20 cellular contexts compared by ENCODE assay signal in the genomic region with DNA sequence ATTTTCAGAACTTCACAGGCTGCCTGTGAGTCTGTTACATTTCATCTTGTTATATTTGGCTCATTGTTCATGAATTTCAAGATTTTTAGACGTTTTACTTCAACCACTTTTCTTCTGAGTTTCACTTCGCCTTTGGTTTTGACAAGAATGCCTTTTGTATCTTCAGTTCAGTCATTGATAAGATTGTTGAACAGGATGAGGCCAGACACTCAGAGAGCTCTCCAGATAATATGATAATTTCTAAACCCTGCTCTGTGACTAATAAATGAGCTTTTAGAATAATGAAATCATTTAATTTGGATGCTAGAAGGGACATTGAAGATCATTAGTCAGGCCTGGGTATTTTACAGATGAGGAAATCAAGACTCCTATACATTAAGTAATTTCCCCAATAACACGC. TPM values are rescaled to one million over a fixed set of nuclear protein-coding genes. Genes with fewer than 3 reads are reported as not detected.
DNase-seq lines count a peak whose midpoint lies in the region; ATAC-seq, FAIRE-seq and TF ChIP-seq lines count a peak whose summit lies in the region.
"Had no signal": no experiment of that assay in that cellular context is flagged by ENCODE, and none has a peak within 500 bp of the region (broad histone marks: within the 10 kb centered on the region; RNA-seq: fewer than 3 reads in every experiment).

No MANE protein-coding gene starts in this region.

- H3K9me3 Mint-ChIP-seq in natural killer cell treated with Interleukin-12 subunit alpha and Interleukin-12 subunit beta and Interleukin-15 and Interleukin-18, amount 100 ng/mL, for 72 hours: no peaks in the 10 kb centered on the region
- no peaks in the 10 kb centered on the region for H3K9me3 Mint-ChIP-seq in natural killer cell
- no peaks in the 10 kb centered on the region for H3K9me3 Mint-ChIP-seq in T-helper 2 cell treated with Interferon-gamma antibody and Interleukin-4, amounts not matched to agents 5 μg/mL and 100 μg/mL, for 36 hours
- H3K9me3 Mint-ChIP-seq in chondrocyte (ENCODE audit: low read depth): no peaks in the 10 kb centered on the region

- H3K27ac ChIP-seq in brain microvascular endothelial cell: no peak overlapping the region
- H3K27ac ChIP-seq in prostate gland: no peak overlapping the region
- H3K27ac ChIP-seq: A549, PC-9, SJCRH30 had no signal

- no peaks in the 10 kb centered on the region for H3K4me1 ChIP-seq in prostate gland (replicated peaks)
- H3K4me1 ChIP-seq: A549, SJCRH30 had no signal

- TF ChIP-seq CTCF in natural killer cell (IDR thresholded peaks at IDR 0.05) (no peak), brain microvascular endothelial cell (IDR thresholded peaks at IDR 0.05; ENCODE audit: low read depth, low read length, missing control alignments) (no peak), chondrocyte (IDR thresholded peaks at IDR 0.05) (no peak), prostate gland (IDR thresholded peaks at IDR 0.05) (no peak)

- TF ChIP-seq POLR2A in H54 (IDR thresholded peaks at IDR 0.05; ENCODE audit: low read depth, low read length) (no peak), prostate gland (IDR thresholded peaks at IDR 0.05) (no peak)

- no peaks in the 10 kb centered on the region for H3K27me3 ChIP-seq in brain microvascular endothelial cell (replicated peaks)
- H3K27me3 ChIP-seq in prostate gland (replicated peaks; ENCODE audit: insufficient read depth): no peaks in the 10 kb centered on the region
- H3K27me3 ChIP-seq: SJCRH30 had no signal

- peak overlapping the region in 1 of 2 donors; percentile 19 for H3K27ac Mint-ChIP-seq in natural killer cell treated with Interleukin-12 subunit alpha and Interleukin-12 subunit beta and Interleukin-15 and Interleukin-18, amount 100 ng/mL, for 72 hours
- H3K27ac Mint-ChIP-seq in natural killer cell: no peak overlapping the region
- peak overlapping the region; percentile 45 for H3K27ac Mint-ChIP-seq in T-helper 2 cell treated with Interferon-gamma antibody and Interleukin-4, amounts not matched to agents 5 μg/mL and 100 μg/mL, for 36 hours
- no peak overlapping the region for H3K27ac Mint-ChIP-seq in chondrocyte (ENCODE audit: unreplicated experiment)

- DNase-seq in natural killer cell treated with Interleukin-12 subunit alpha and Interleukin-12 subunit beta and Interleukin-15 and Interleukin-18, amount 100 ng/mL, for 72 hours (ENCODE audit: low spot score): no peak
- DNase-seq in natural killer cell: no peak
- DNase-seq in T-helper 2 cell treated with Interferon-gamma antibody and Interleukin-4, amounts not matched to agents 5 μg/mL and 100 μg/mL, for 36 hours (ENCODE audit: low spot score): no peak
- DNase-seq in brain microvascular endothelial cell: no peak
- no peak for DNase-seq in chondrocyte (ENCODE audit: low spot score)
- no peak for DNase-seq in H54 (ENCODE audit: insufficient read length, low spot score)
- DNase-seq in prostate gland (ENCODE audit: low spot score): no peak
- DNase-seq: C1 segment of cervical spinal cord, DND-41, NCI-H1436, NCI-H2029 treated with DMSO at 0.1 percent for 48 hours, NCI-H2171 treated with DMSO at 0.1 percent for 48 hours, NCI-H82, PC-9, SJCRH30 had no signal

- WGBS in prostate gland: 65% methylated on average over 3 of the region's 3 CpGs

- H3K27me3 Mint-ChIP-seq in natural killer cell treated with Interleukin-12 subunit alpha and Interleukin-12 subunit beta and Interleukin-15 and Interleukin-18, amount 100 ng/mL, for 72 hours: peaks cover 7 to 12% of the 10 kb centered on the region in 2 donors
- H3K27me3 Mint-ChIP-seq in natural killer cell (ENCODE audit: low read depth in 2 of 2) (peaks cover 6% of the 10 kb centered on the region in 2 donors), chondrocyte (ENCODE audit: low read depth) (peaks cover 42% of the 10 kb centered on the region)
- no peaks in the 10 kb centered on the region for H3K27me3 Mint-ChIP-seq in T-helper 2 cell treated with Interferon-gamma antibody and Interleukin-4, amounts not matched to agents 5 μg/mL and 100 μg/mL, for 36 hours (ENCODE audit: low read depth)

- peaks cover 3 to 38% of the 10 kb centered on the region in 2 donors for H3K4me1 Mint-ChIP-seq in natural killer cell treated with Interleukin-12 subunit alpha and Interleukin-12 subunit beta and Interleukin-15 and Interleukin-18, amount 100 ng/mL, for 72 hours (ENCODE audit: low read depth in 2 of 2)
- H3K4me1 Mint-ChIP-seq in natural killer cell (no peaks in the 10 kb centered on the region), chondrocyte (ENCODE audit: low read depth) (no peaks in the 10 kb centered on the region)
- peaks cover 29% of the 10 kb centered on the region for H3K4me1 Mint-ChIP-seq in T-helper 2 cell treated with Interferon-gamma antibody and Interleukin-4, amounts not matched to agents 5 μg/mL and 100 μg/mL, for 36 hours (ENCODE audit: low read depth)

- no peaks in the 10 kb centered on the region for H3K36me3 ChIP-seq in brain microvascular endothelial cell (replicated peaks)
- H3K36me3 ChIP-seq in prostate gland: no peaks in the 10 kb centered on the region
- H3K36me3 ChIP-seq: SJCRH30 had no signal

- H3K36me3 Mint-ChIP-seq in natural killer cell treated with Interleukin-12 subunit alpha and Interleukin-12 subunit beta and Interleukin-15 and Interleukin-18, amount 100 ng/mL, for 72 hours: no peaks in the 10 kb centered on the region
- H3K36me3 Mint-ChIP-seq in natural killer cell (no peaks in the 10 kb centered on the region), chondrocyte (ENCODE audit: low read depth) (peaks cover 3% of the 10 kb centered on the region)
- H3K36me3 Mint-ChIP-seq in T-helper 2 cell treated with Interferon-gamma antibody and Interleukin-4, amounts not matched to agents 5 μg/mL and 100 μg/mL, for 36 hours (ENCODE audit: low read depth): no peaks in the 10 kb centered on the region

- peak overlapping the region; percentile 34 for H3K4me3 Mint-ChIP-seq in natural killer cell treated with Interleukin-12 subunit alpha and Interleukin-12 subunit beta and Interleukin-15 and Interleukin-18, amount 100 ng/mL, for 72 hours
- H3K4me3 Mint-ChIP-seq in natural killer cell (no peak overlapping the region), chondrocyte (ENCODE audit: unreplicated experiment) (no peak overlapping the region)
- peak overlapping the region; percentile 43 for H3K4me3 Mint-ChIP-seq in T-helper 2 cell treated with Interferon-gamma antibody and Interleukin-4, amounts not matched to agents 5 μg/mL and 100 μg/mL, for 36 hours

- in situ Hi-C loops in brain microvascular endothelial cell (cut with HindIII; ENCODE audit: low pct_ligation_motif_present, low sequenced_read_pairs): no loop called here

- H3K9me3 ChIP-seq in prostate gland: no peaks in the 10 kb centered on the region
- H3K9me3 ChIP-seq: A549, SJCRH30 had no signal

- H3K4me3 ChIP-seq in brain microvascular endothelial cell (ENCODE audit: low read depth, low read length) (no peak overlapping the region), prostate gland (no peak overlapping the region)
- H3K4me3 ChIP-seq: A549, K562, PC-9, SJCRH30 had no signal

- intact Hi-C loops in natural killer cell (cut with micrococcal nuclease): no loop called here
- intact Hi-C loops in prostate gland (cut with DNase I): no loop called here

- no peak for ATAC-seq in natural killer cell treated with Interleukin-12 subunit alpha and Interleukin-12 subunit beta and Interleukin-15 and Interleukin-18, amount 100 ng/mL, for 72 hours
- ATAC-seq in natural killer cell (no peak), GM21529 (IDR thresholded peaks at IDR 0.05; ENCODE audit: unreplicated experiment) (peak; percentile 52)
- ATAC-seq: A549, HCT116, K562 had no signal

- FAIRE-seq in H54 (lab: Jason Lieb, UNC): no peak
- FAIRE-seq: A549, G401.6, K562 had no signal

RNA-seq across cellular contexts. Expression of gene GRAMD1B, which starts 37.3 kb away (rescaled TPM):
- 100 to 1,000 TPM in 1 of 2 donors, 10 to 100 TPM in 1; 20.3 to 104 TPM for total RNA-seq in natural killer cell treated with Interleukin-12 subunit alpha and Interleukin-12 subunit beta and Interleukin-15 and Interleukin-18, amount 100 ng/mL, for 72 hours
- total RNA-seq in natural killer cell (10 to 100 TPM in 1 of 3 donors, 1 to 10 TPM in 2; 5.9 to 10.3 (median 8.8) TPM), chondrocyte (0.99 to 2.2 TPM (median 1.6 TPM) in 3 replicates), prostate gland (10 to 100 TPM in 1 of 2 donors, 1 to 10 TPM in 1; 4.5 to 27.2 TPM)

Comparison
In these comparisons a context has a peak if more than half of its experiments do, and no peak if none do; other contexts are left out.
1. H3K4me3 Mint-ChIP-seq: peak in natural killer cell treated with Interleukin-12 subunit alpha and Interleukin-12 subunit beta and Interleukin-15 and Interleukin-18, amount 100 ng/mL, for 72 hours (single experiment) and T-helper 2 cell treated with Interferon-gamma antibody and Interleukin-4, amounts not matched to agents 5 μg/mL and 100 μg/mL, for 36 hours (single experiment); none in natural killer cell (single experiment) and chondrocyte (single experiment).